ENCODE assay signal across 12 cellular contexts in the genomic region with DNA sequence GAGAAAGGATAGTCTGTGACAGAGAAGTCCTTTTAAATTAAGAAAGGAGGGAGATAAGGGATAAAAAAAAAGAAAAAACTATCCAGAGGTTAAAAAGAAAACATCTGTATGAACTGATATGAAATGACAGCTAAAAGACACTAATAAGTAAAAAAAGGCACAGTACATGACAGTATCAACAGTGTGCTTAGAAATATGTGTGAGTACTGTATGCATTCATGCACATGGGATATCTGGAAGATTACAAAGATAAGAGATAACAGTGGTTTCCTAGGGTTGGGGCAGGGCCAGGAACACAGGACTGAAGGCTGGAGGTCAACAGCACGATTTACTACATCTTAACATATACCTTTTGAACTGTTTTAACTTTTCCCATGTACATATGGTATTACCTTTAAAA. TPM values are rescaled to one million over a fixed set of nuclear protein-coding genes. Genes with fewer than 3 reads are reported as not detected.
DNase-seq lines count a peak whose midpoint lies in the region; FAIRE-seq and TF ChIP-seq lines count a peak whose summit lies in the region.
"Had no signal": no experiment of that assay in that cellular context is flagged by ENCODE, and none has a peak within 500 bp of the region (broad histone marks: within the 10 kb centered on the region; RNA-seq: fewer than 3 reads in every experiment).

No MANE protein-coding gene starts in this region.

- peaks cover 93% of the 10 kb centered on the region for H3K79me2 ChIP-seq in endothelial cell of umbilical vein (ENCODE audit: control insufficient read depth, insufficient read depth, low read length)

- H3K9ac ChIP-seq in endothelial cell of umbilical vein (replicated peaks; ENCODE audit: extremely low read depth, insufficient read depth, low read length) = no peak overlapping the region
- H3K9ac ChIP-seq: parathyroid adenoma had no signal

- H2AFZ ChIP-seq in endothelial cell of umbilical vein (ENCODE audit: low read depth, low read length) = no peak overlapping the region
- H2AFZ ChIP-seq: parathyroid adenoma had no signal

- peaks cover 42% of the 10 kb centered on the region for H3K36me3 Mint-ChIP-seq in activated naive CD4-positive, alpha-beta T cell treated with anti-CD3 and anti-CD28 coated beads for 36 hours (ENCODE audit: low read depth)

- peaks cover 16% of the 10 kb centered on the region for H4K20me1 ChIP-seq in endothelial cell of umbilical vein (replicated peaks; ENCODE audit: control insufficient read depth, extremely low read depth, insufficient read depth, low read length)

- no peaks in the 10 kb centered on the region for H3K9me3 ChIP-seq in endothelial cell of umbilical vein (replicated peaks; ENCODE audit: control insufficient read depth, insufficient read depth, low read length)

- H3K27ac Mint-ChIP-seq in activated naive CD4-positive, alpha-beta T cell treated with anti-CD3 and anti-CD28 coated beads for 36 hours = peak overlapping the region; percentile 93

- H3K27me3 ChIP-seq in endothelial cell of umbilical vein (ENCODE audit: control insufficient read depth in 2 of 2, insufficient read depth in 2 of 2, low read length in 2 of 2) = no peaks in the 10 kb centered on the region

- H3K4me1 Mint-ChIP-seq in activated naive CD4-positive, alpha-beta T cell treated with anti-CD3 and anti-CD28 coated beads for 36 hours (ENCODE audit: low read depth) = peaks cover 80% of the 10 kb centered on the region

- H3K9me1 ChIP-seq in endothelial cell of umbilical vein (replicated peaks; ENCODE audit: control insufficient read depth, extremely low read depth, insufficient read depth, low read length) = no peaks in the 10 kb centered on the region

- no peaks in the 10 kb centered on the region for H3K36me3 ChIP-seq in endothelial cell of umbilical vein (ENCODE audit: control insufficient read depth in 2 of 2, extremely low read depth in 1 of 2, insufficient read depth in 2 of 2, low read length in 2 of 2)

- dilution Hi-C loops in endothelial cell of umbilical vein (cut with MboI; ENCODE audit: extremely low pct_ligation_motif_present, low sequenced_read_pairs) = no loop called here

- H3K27ac ChIP-seq in endothelial cell of umbilical vein (ENCODE audit: insufficient read depth, low read depth, low read length) (no peak overlapping the region), substantia nigra (ENCODE audit: low read depth, low read length, poor library complexity, severe bottlenecking) (peak overlapping the region; percentile 83)
- H3K27ac ChIP-seq: parathyroid adenoma had no signal

- BruUV-seq in endothelial cell of umbilical vein (replicated peaks; lab: Mats Ljungman, UMichigan) = no TSS peak

- H3K4me3 Mint-ChIP-seq in activated naive CD4-positive, alpha-beta T cell treated with anti-CD3 and anti-CD28 coated beads for 36 hours = peak overlapping the region; percentile 69
- H3K4me3 Mint-ChIP-seq: WTC11 had no signal

- H3K4me2 ChIP-seq in endothelial cell of umbilical vein (ENCODE audit: insufficient read depth, low read length) = peak overlapping the region; percentile 7

- H3K4me3 ChIP-seq in endothelial cell of umbilical vein (replicated peaks in 1 of 3; ENCODE audit: insufficient read depth in 1 of 3, low read depth in 1 of 3, low read length in 3 of 3) = no peak overlapping the region

- H3K9me3 Mint-ChIP-seq in activated naive CD4-positive, alpha-beta T cell treated with anti-CD3 and anti-CD28 coated beads for 36 hours = no peaks in the 10 kb centered on the region

- TF ChIP-seq CTCF in endothelial cell of umbilical vein (IDR thresholded peaks at IDR 0.05; ENCODE audit: extremely low read depth in 1 of 2, insufficient read depth in 1 of 2, low read depth in 1 of 2, low read length in 2 of 2) (no peak), GM10248 (IDR thresholded peaks at IDR 0.05; ENCODE audit: control extremely low read depth, extremely low read depth, low read depth, missing control alignments) (no peak)

- H3K4me1 ChIP-seq in endothelial cell of umbilical vein (ENCODE audit: control insufficient read depth, extremely low read depth, insufficient read depth, low read length) = peaks cover 31% of the 10 kb centered on the region
- H3K4me1 ChIP-seq: parathyroid adenoma had no signal

- DNase-seq in activated naive CD4-positive, alpha-beta T cell treated with anti-CD3 and anti-CD28 coated beads for 36 hours = no peak
- DNase-seq in activated naive CD4-positive, alpha-beta T cell treated with anti-CD3 and anti-CD28 coated beads, Interleukin-2, amount 50 U/mL, for 16 hours = no peak
- peak; percentile 34 for DNase-seq in RPMI7951 (ENCODE audit: low read depth)
- peak; percentile 59 for DNase-seq in endothelial cell of umbilical vein (ENCODE audit: low read depth, low spot score)
- no peak for DNase-seq in substantia nigra (lab: John Stamatoyannopoulos, UW)
- no peak for DNase-seq in NCI-H1417 treated with DMSO at 0.1 percent for 48 hours (lab: John Stamatoyannopoulos, UW)
- no peak for DNase-seq in GM10248 (ENCODE audit: extremely low spot score)
- DNase-seq in superior temporal gyrus (ENCODE audit: extremely low spot score) = no peak
- DNase-seq: NCI-H2107; stimulated activated CD4-positive, alpha-beta T cell treated with anti-CD3 and anti-CD28 coated beads, Interleukin-4, amount 100 ng/mL, for 24 hours had no signal

- intact Hi-C loops in activated naive CD4-positive, alpha-beta T cell treated with anti-CD3 and anti-CD28 coated beads for 36 hours (cut with micrococcal nuclease) = loop anchor here (5.0 kb wide), 1 partner anchor 342 kb away; no protein-coding TSS in a partner anchor
- intact Hi-C loops in endothelial cell of umbilical vein (cut with micrococcal nuclease) = no loop called here

- POLR2A ChIA-PET in endothelial cell of umbilical vein (lab: Charles Lee) (interaction anchor here (1.2 kb wide), 1 partner anchor 39 kb away, joined by 3 read pairs; no protein-coding TSS in a partner anchor), GM10248 (lab: Yijun Ruan, JAX) (no interaction called here)

- no peak for TF ChIP-seq POLR2A in endothelial cell of umbilical vein (IDR thresholded peaks at IDR 0.05; ENCODE audit: low read depth, low read length)

- CTCF ChIA-PET in activated naive CD4-positive, alpha-beta T cell treated with anti-CD3 and anti-CD28 coated beads for 36 hours (lab: Charles Lee) = interaction anchor here (0.6 to 1.3 kb wide), 2 partner anchors 36 to 146 kb away, joined by 3 read pairs; no protein-coding TSS in a partner anchor
- CTCF ChIA-PET in endothelial cell of umbilical vein (lab: Charles Lee) (interaction anchor here (1.1 to 2.1 kb wide), 3 partner anchors 10 to 39 kb away, joined by 3 to 9 read pairs (median 5); no protein-coding TSS in a partner anchor), GM10248 (lab: Yijun Ruan, JAX) (interaction anchor here (1.0 to 6.7 kb wide), 3 partner anchors 14 to 39 kb away, joined by 3 to 30 read pairs (median 21); a partner anchor contains a TSS)

- no peak for FAIRE-seq in endothelial cell of umbilical vein (lab: Jason Lieb, UNC)

- H3K27me3 Mint-ChIP-seq in activated naive CD4-positive, alpha-beta T cell treated with anti-CD3 and anti-CD28 coated beads for 36 hours (ENCODE audit: low read depth) = no peaks in the 10 kb centered on the region

TF ChIP-seq in endothelial cell of umbilical vein, 7 proteins besides CTCF, POLR2A, EP300 and RAD21:
- peak; percentile 84 for TF ChIP-seq GATA2 (IDR thresholded peaks at IDR 0.05; ENCODE audit: insufficient read depth, insufficient read length, low read depth, low read length)
- no peak for TF ChIP-seq JUN (IDR thresholded peaks at IDR 0.05; ENCODE audit: borderline replicate concordance, insufficient read depth, insufficient read length, low read depth)

RNA-seq across cellular contexts. Expression of a gene that starts 13.3 kb away (rescaled TPM):
- 100 to 1,000 TPM; 240 to 263 TPM for total RNA-seq in activated naive CD4-positive, alpha-beta T cell treated with anti-CD3 and anti-CD28 coated beads for 36 hours
- total RNA-seq in RPMI7951 (2014; rRNA removed; shearing (Covaris generic)) = 225 and 397 TPM in 2 replicates
- total RNA-seq in endothelial cell of umbilical vein = 172 and 184 TPM in 2 replicates
- 44.4 and 74.1 TPM in 2 replicates for polyA plus RNA-seq in endothelial cell of umbilical vein
- polyA plus RNA-seq in endothelial cell of umbilical vein (2011; cell fraction: cytosol; rRNA removed) = 102 and 107 TPM in 2 replicates
- 38.7 and 54.6 TPM in 2 replicates for polyA plus RNA-seq in endothelial cell of umbilical vein (2011; cell fraction: nucleus; rRNA removed)
- polyA plus RNA-seq in endothelial cell of umbilical vein (2012) = 178 and 265 TPM in 2 replicates
- 212 and 224 TPM in 2 replicates for polyA minus RNA-seq in endothelial cell of umbilical vein
- polyA minus RNA-seq in endothelial cell of umbilical vein (2011; cell fraction: cytosol; rRNA and poly(A)+ RNA removed) = 348 TPM
- polyA minus RNA-seq in endothelial cell of umbilical vein (2011; cell fraction: nucleus; rRNA and poly(A)+ RNA removed) = 65.7 and 95.4 TPM in 2 replicates

Comparison
In these comparisons a context has a peak if more than half of its experiments do, and no peak if none do; other contexts are left out.
1. DNase-seq: peak in RPMI7951 (single experiment) and endothelial cell of umbilical vein (single experiment); none in activated naive CD4-positive, alpha-beta T cell treated with anti-CD3 and anti-CD28 coated beads for 36 hours (single experiment), activated naive CD4-positive, alpha-beta T cell treated with anti-CD3 and anti-CD28 coated beads, Interleukin-2, amount 50 U/mL, for 16 hours (single experiment), substantia nigra (0 of 49), NCI-H1417 treated with DMSO at 0.1 percent for 48 hours (single experiment), GM10248 (single experiment) and superior temporal gyrus (single experiment).